1 cellular context compared by ENCODE assay signal in the genomic region with DNA sequence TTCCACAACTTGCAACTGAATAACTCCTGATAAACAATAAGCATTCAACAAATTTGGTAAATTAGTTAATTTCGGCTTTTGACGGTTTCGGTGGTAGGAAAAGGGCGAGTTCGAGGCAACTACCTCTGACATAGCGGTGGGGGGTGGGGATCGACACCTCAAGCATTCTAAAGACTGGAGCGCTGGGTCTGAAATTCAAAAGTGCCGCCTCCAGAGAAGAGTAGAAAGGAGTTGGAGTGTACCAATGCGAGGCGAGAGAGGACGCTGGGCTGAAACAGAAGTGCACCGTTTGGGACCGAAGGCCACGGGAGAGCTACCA.
TF ChIP-seq lines count a peak whose summit lies in the region.

No MANE protein-coding gene starts in this region.

TF ChIP-seq in SK-N-SH treated with all-trans-retinoic acid at 6 μM for 48 hours, 23 proteins besides CTCF, POLR2A, EP300 and RAD21 (continued from another document):
- TF ChIP-seq, protein P1, sequence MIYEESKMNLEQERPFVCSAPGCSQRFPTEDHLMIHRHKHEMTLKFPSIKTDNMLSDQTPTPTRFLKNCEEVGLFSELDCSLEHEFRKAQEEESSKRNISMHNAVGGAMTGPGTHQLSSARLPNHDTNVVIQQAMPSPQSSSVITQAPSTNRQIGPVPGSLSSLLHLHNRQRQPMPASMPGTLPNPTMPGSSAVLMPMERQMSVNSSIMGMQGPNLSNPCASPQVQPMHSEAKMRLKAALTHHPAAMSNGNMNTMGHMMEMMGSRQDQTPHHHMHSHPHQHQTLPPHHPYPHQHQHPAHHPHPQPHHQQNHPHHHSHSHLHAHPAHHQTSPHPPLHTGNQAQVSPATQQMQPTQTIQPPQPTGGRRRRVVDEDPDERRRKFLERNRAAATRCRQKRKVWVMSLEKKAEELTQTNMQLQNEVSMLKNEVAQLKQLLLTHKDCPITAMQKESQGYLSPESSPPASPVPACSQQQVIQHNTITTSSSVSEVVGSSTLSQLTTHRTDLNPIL (CRISPR knock-in tag; IDR thresholded peaks at IDR 0.05; ENCODE audit: low read depth): no peak
- TF ChIP-seq ZFP30 (CRISPR knock-in tag; IDR thresholded peaks at IDR 0.05): no peak
- TF ChIP-seq, protein P2, sequence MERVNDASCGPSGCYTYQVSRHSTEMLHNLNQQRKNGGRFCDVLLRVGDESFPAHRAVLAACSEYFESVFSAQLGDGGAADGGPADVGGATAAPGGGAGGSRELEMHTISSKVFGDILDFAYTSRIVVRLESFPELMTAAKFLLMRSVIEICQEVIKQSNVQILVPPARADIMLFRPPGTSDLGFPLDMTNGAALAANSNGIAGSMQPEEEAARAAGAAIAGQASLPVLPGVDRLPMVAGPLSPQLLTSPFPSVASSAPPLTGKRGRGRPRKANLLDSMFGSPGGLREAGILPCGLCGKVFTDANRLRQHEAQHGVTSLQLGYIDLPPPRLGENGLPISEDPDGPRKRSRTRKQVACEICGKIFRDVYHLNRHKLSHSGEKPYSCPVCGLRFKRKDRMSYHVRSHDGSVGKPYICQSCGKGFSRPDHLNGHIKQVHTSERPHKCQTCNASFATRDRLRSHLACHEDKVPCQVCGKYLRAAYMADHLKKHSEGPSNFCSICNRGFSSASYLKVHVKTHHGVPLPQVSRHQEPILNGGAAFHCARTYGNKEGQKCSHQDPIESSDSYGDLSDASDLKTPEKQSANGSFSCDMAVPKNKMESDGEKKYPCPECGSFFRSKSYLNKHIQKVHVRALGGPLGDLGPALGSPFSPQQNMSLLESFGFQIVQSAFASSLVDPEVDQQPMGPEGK (CRISPR knock-in tag; IDR thresholded peaks at IDR 0.05; ENCODE audit: borderline replicate concordance): no peak
- TF ChIP-seq ZNF70 (CRISPR knock-in tag; IDR thresholded peaks at IDR 0.05): no peak
- TF ChIP-seq ZC3H10 (CRISPR knock-in tag; IDR thresholded peaks at IDR 0.05): no peak
- TF ChIP-seq TCF4 (CRISPR knock-in tag; IDR thresholded peaks at IDR 0.05; ENCODE audit: borderline replicate concordance): no peak
- TF ChIP-seq GLIS3 (CRISPR knock-in tag; IDR thresholded peaks at IDR 0.05): no peak
